Comparison of ENCODE assay signal across 9 cellular contexts in the genomic region with DNA sequence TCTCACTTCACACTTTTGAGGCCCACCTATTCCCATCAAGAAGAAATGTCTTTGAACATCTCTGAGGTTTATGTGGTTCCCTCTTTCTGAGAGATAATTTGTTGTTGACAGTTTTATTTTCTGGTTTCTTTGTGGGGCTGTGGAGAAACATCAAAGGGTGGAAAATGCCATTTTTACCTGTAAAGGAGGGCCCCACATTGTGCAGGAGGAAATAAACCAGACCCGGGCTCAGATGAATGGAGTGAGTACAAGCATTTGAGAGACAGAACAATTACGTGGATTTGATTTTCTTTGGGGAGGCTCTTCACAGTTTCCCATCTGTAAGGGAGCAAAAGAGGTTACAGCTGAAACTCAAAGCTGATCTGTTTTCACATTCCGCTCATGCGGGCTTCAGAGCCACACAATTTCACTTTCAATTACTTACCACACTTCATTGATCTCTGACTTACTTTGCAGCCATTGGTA. TPM values are rescaled to one million over a fixed set of nuclear protein-coding genes. Genes with fewer than 3 reads are reported as not detected.
DNase-seq lines count a peak whose midpoint lies in the region; ATAC-seq and TF ChIP-seq lines count a peak whose summit lies in the region.
"Had no signal": no experiment of that assay in that cellular context is flagged by ENCODE, and none has a peak within 500 bp of the region (broad histone marks: within the 10 kb centered on the region; RNA-seq: fewer than 3 reads in every experiment).

No MANE protein-coding gene starts in this region.

- CTCF ChIA-PET in CD8-positive, alpha-beta T cell (lab: Charles Lee): interaction anchor here (1.8 to 15.4 kb wide), 5 partner anchors 10 to 42 kb away, joined by 9 to 309 read pairs (median 87); a partner anchor contains a TSS
- CTCF ChIA-PET in activated naive CD4-positive, alpha-beta T cell treated with anti-CD3 and anti-CD28 coated beads, Interleukin-2, amount 10 ng/mL, durations not matched to agents 7 days and 5 days (lab: Charles Lee): interaction anchor here (4.5 to 10.7 kb wide), 4 partner anchors 14 to 41 kb away, joined by 40 to 265 read pairs (median 58); a partner anchor contains a TSS

- POLR2A ChIA-PET in CD8-positive, alpha-beta T cell (lab: Charles Lee): interaction anchor here (1.5 to 3.7 kb wide), 4 partner anchors 13 to 42 kb away, joined by 5 to 39 read pairs (median 13); a partner anchor contains a TSS

- peak overlapping the region; percentile 61 for H3K4me3 Mint-ChIP-seq in CD8-positive, alpha-beta T cell
- H3K4me3 Mint-ChIP-seq in activated naive CD4-positive, alpha-beta T cell treated with anti-CD3 and anti-CD28 coated beads, Interleukin-2, amount 10 ng/mL, durations not matched to agents 7 days and 5 days: peak overlapping the region; percentile 22
- H3K4me3 Mint-ChIP-seq in glutamatergic neuron (ENCODE audit: unreplicated experiment) (no peak overlapping the region), chondrocyte (ENCODE audit: unreplicated experiment) (no peak overlapping the region)

- peaks cover 30% of the 10 kb centered on the region for H3K36me3 Mint-ChIP-seq in CD8-positive, alpha-beta T cell
- H3K36me3 Mint-ChIP-seq in activated naive CD4-positive, alpha-beta T cell treated with anti-CD3 and anti-CD28 coated beads, Interleukin-2, amount 10 ng/mL, durations not matched to agents 7 days and 5 days: peaks cover 42% of the 10 kb centered on the region
- H3K36me3 Mint-ChIP-seq in glutamatergic neuron (ENCODE audit: unreplicated experiment): peaks cover 14% of the 10 kb centered on the region
- peaks cover 8% of the 10 kb centered on the region for H3K36me3 Mint-ChIP-seq in chondrocyte (ENCODE audit: low read depth)

- peaks cover 70% of the 10 kb centered on the region for H3K4me1 Mint-ChIP-seq in CD8-positive, alpha-beta T cell (ENCODE audit: low read depth)
- H3K4me1 Mint-ChIP-seq in activated naive CD4-positive, alpha-beta T cell treated with anti-CD3 and anti-CD28 coated beads, Interleukin-2, amount 10 ng/mL, durations not matched to agents 7 days and 5 days: peaks cover 80% of the 10 kb centered on the region
- H3K4me1 Mint-ChIP-seq in glutamatergic neuron (ENCODE audit: low read depth, unreplicated experiment): peaks cover 29% of the 10 kb centered on the region
- H3K4me1 Mint-ChIP-seq in chondrocyte (ENCODE audit: low read depth): peaks cover 54% of the 10 kb centered on the region

- no peaks in the 10 kb centered on the region for H3K27me3 Mint-ChIP-seq in CD8-positive, alpha-beta T cell (ENCODE audit: low read depth)
- peaks cover 5% of the 10 kb centered on the region for H3K27me3 Mint-ChIP-seq in activated naive CD4-positive, alpha-beta T cell treated with anti-CD3 and anti-CD28 coated beads, Interleukin-2, amount 10 ng/mL, durations not matched to agents 7 days and 5 days
- peaks cover 2% of the 10 kb centered on the region for H3K27me3 Mint-ChIP-seq in glutamatergic neuron (ENCODE audit: unreplicated experiment)
- no peaks in the 10 kb centered on the region for H3K27me3 Mint-ChIP-seq in chondrocyte (ENCODE audit: low read depth)

- no peak overlapping the region for H3K4me3 ChIP-seq in CD8-positive, alpha-beta T cell (ENCODE audit: low read depth, low read length)

- H3K27me3 ChIP-seq in CD8-positive, alpha-beta T cell (ENCODE audit: insufficient read depth, low read length): no peaks in the 10 kb centered on the region

- peak; percentile 57 for ATAC-seq in CD8-positive, alpha-beta T cell
- peak; percentile 66 for ATAC-seq in HG03025 (IDR thresholded peaks at IDR 0.05; ENCODE audit: low FRiP score, unreplicated experiment)

- H3K36me3 ChIP-seq in CD8-positive, alpha-beta T cell (ENCODE audit: insufficient read depth, low read length): peaks cover 9% of the 10 kb centered on the region

- H3K27ac ChIP-seq in CD8-positive, alpha-beta T cell (ENCODE audit: low read depth, low read length): no peak overlapping the region
- H3K27ac ChIP-seq: epithelial cell of prostate had no signal

- DNase-seq in CD8-positive, alpha-beta T cell: peak in 2 of 7 experiments; percentile 40 to 55
- DNase-seq in GM19238 (ENCODE audit: insufficient read length, low spot score): peak; percentile 49
- peak; percentile 61 for DNase-seq in activated naive CD4-positive, alpha-beta T cell treated with anti-CD3 and anti-CD28 coated beads, Interleukin-2, amount 10 ng/mL, durations not matched to agents 7 days and 5 days
- no peak for DNase-seq in HCEC 1CT
- no peak for DNase-seq in glutamatergic neuron
- no peak for DNase-seq in SKM-1 (lab: John Stamatoyannopoulos, UW; ENCODE audit: unreplicated experiment)
- DNase-seq in chondrocyte (ENCODE audit: low spot score): no peak

- H3K9me3 Mint-ChIP-seq in CD8-positive, alpha-beta T cell: no peaks in the 10 kb centered on the region
- no peaks in the 10 kb centered on the region for H3K9me3 Mint-ChIP-seq in activated naive CD4-positive, alpha-beta T cell treated with anti-CD3 and anti-CD28 coated beads, Interleukin-2, amount 10 ng/mL, durations not matched to agents 7 days and 5 days
- H3K9me3 Mint-ChIP-seq in glutamatergic neuron (ENCODE audit: unreplicated experiment) (peaks cover 4% of the 10 kb centered on the region), chondrocyte (ENCODE audit: low read depth) (no peaks in the 10 kb centered on the region)

- no peaks in the 10 kb centered on the region for H3K9me3 ChIP-seq in CD8-positive, alpha-beta T cell (ENCODE audit: low read length)

- peaks cover 59% of the 10 kb centered on the region for H3K4me1 ChIP-seq in CD8-positive, alpha-beta T cell (ENCODE audit: insufficient read depth, low read length)

- TF ChIP-seq CTCF in CD8-positive, alpha-beta T cell (IDR thresholded peaks at IDR 0.05): no peak
- TF ChIP-seq CTCF in glutamatergic neuron (IDR thresholded peaks at IDR 0.05; ENCODE audit: partially characterized antibody, unreplicated experiment) (no peak), chondrocyte (IDR thresholded peaks at IDR 0.05) (no peak)

- peak overlapping the region; percentile 69 for H3K27ac Mint-ChIP-seq in CD8-positive, alpha-beta T cell
- H3K27ac Mint-ChIP-seq in activated naive CD4-positive, alpha-beta T cell treated with anti-CD3 and anti-CD28 coated beads, Interleukin-2, amount 10 ng/mL, durations not matched to agents 7 days and 5 days: peak overlapping the region; percentile 92
- H3K27ac Mint-ChIP-seq in glutamatergic neuron (ENCODE audit: unreplicated experiment): no peak overlapping the region
- H3K27ac Mint-ChIP-seq in chondrocyte (ENCODE audit: unreplicated experiment): no peak overlapping the region

- intact Hi-C loops in CD8-positive, alpha-beta T cell (cut with DNase I, micrococcal nuclease): loop anchor here in 1 of 2 experiments (2.0 kb wide), 1 partner anchor 20 kb away; no protein-coding TSS in a partner anchor

RNA-seq across cellular contexts. Expression of a gene that starts 29.8 kb away (rescaled TPM):
- total RNA-seq in CD8-positive, alpha-beta T cell: 100 to 1,000 TPM; 212 to 214 TPM
- 19.8 TPM for total RNA-seq in glutamatergic neuron (ENCODE audit: unreplicated experiment)
- total RNA-seq in chondrocyte: 10.3 to 14.5 TPM (median 14.1 TPM) in 3 replicates

RNA-seq across cellular contexts. Expression of a gene that starts 39.5 kb away (rescaled TPM):
- under 1 TPM; 0.49 to 0.75 TPM for total RNA-seq in CD8-positive, alpha-beta T cell
- total RNA-seq in glutamatergic neuron (ENCODE audit: unreplicated experiment) (2.0 TPM), chondrocyte (0.28 to 0.73 TPM (median 0.32 TPM) in 3 replicates)

RNA-seq across cellular contexts. Expression of a gene that starts 45.2 kb away (rescaled TPM):
- total RNA-seq in CD8-positive, alpha-beta T cell: not detected
- total RNA-seq in glutamatergic neuron (ENCODE audit: unreplicated experiment) (2.2 TPM), chondrocyte (0.13 to 0.27 TPM (median 0.15 TPM) in 3 replicates)

RNA-seq across cellular contexts. Expression of a gene that starts 53.8 kb away (rescaled TPM):
- 10 to 100 TPM in 1 of 2 experiments, 1 to 10 TPM in 1; 9.8 to 11.8 TPM for total RNA-seq in CD8-positive, alpha-beta T cell
- total RNA-seq in glutamatergic neuron (ENCODE audit: unreplicated experiment): 26.8 TPM
- 57.0 to 78.2 TPM (median 61.8 TPM) in 3 replicates for total RNA-seq in chondrocyte

Comparison
In these comparisons a context has a peak if more than half of its experiments do, and no peak if none do; other contexts are left out.
1. DNase-seq: peak in GM19238 (single experiment) and activated naive CD4-positive, alpha-beta T cell treated with anti-CD3 and anti-CD28 coated beads, Interleukin-2, amount 10 ng/mL, durations not matched to agents 7 days and 5 days (single experiment); none in HCEC 1CT (single experiment), glutamatergic neuron (single experiment), SKM-1 (single experiment) and chondrocyte (single experiment).
2. H3K27ac Mint-ChIP-seq: peak in CD8-positive, alpha-beta T cell (single experiment) and activated naive CD4-positive, alpha-beta T cell treated with anti-CD3 and anti-CD28 coated beads, Interleukin-2, amount 10 ng/mL, durations not matched to agents 7 days and 5 days (single experiment); none in glutamatergic neuron (single experiment) and chondrocyte (single experiment).
3. H3K4me3 Mint-ChIP-seq: peak in CD8-positive, alpha-beta T cell (single experiment) and activated naive CD4-positive, alpha-beta T cell treated with anti-CD3 and anti-CD28 coated beads, Interleukin-2, amount 10 ng/mL, durations not matched to agents 7 days and 5 days (single experiment); none in glutamatergic neuron (single experiment) and chondrocyte (single experiment).
4. RNA of a gene that starts 29.8 kb away (total RNA-seq): 212 to 214 TPM in CD8-positive, alpha-beta T cell; 19.8 TPM in glutamatergic neuron (single experiment) and 10.3 to 14.5 TPM in chondrocyte; every median in the first group is over 10 times any median in the second.